22 cellular contexts compared by ENCODE assay signal in genomic region chr1:94736549-94736948, GRCh38.
"Had no signal": no experiment of that assay in that cellular context is flagged by ENCODE, and none has a peak within 500 bp of the region (broad histone marks: within the 10 kb centered on the region; RNA-seq: fewer than 3 reads in every experiment).

No MANE protein-coding gene starts in this region.

- H3K9me2 ChIP-seq: SK-N-SH had no signal

- H3K36me3 ChIP-seq: brain microvascular endothelial cell had no signal

- H3K27ac ChIP-seq: VCaP had no signal

- H3K27me3 ChIP-seq: brain microvascular endothelial cell had no signal

- H3K9ac ChIP-seq: SK-N-SH had no signal

- DNase-seq: activated CD4-positive, alpha-beta memory T cell treated with anti-CD3 and anti-CD28 coated beads, Interleukin-2, amount 10 ng/mL, durations not matched to agents 7 days and 5 days; activated CD4-positive, alpha-beta T cell treated with anti-CD3 and anti-CD28 coated beads, Interleukin-2, amount 50 U/mL, for 1 hour; activated CD4-positive, CD25-positive, alpha-beta regulatory T cell; activated gamma-delta T cell; activated naive CD4-positive, alpha-beta T cell treated with anti-CD3 and anti-CD28 coated beads for 36 hours; activated T-cell treated with anti-CD3 and anti-CD28 coated beads for 4 hours; activated T-cell treated with anti-CD3 and anti-CD28 coated beads, Interleukin-2, amount 50 U/mL, for 48 hours; brain microvascular endothelial cell; MM.1S; NCI-H1105; NCI-H1436; NCI-H1694 treated with DMSO at 0.1 percent for 48 hours; NCI-H2029 treated with DMSO at 0.1 percent for 48 hours; NCI-H345; NCI-H510A; NCI-H526 treated with DMSO at 0.1 percent for 48 hours; NCI-H82; SK-N-SH; T-helper 1 cell had no signal

- H3K9me3 ChIP-seq: SK-N-SH had no signal

- H3K4me2 ChIP-seq: SK-N-SH had no signal

- ATAC-seq: activated T-helper 17 cell treated with anti-CD3 and anti-CD28 coated beads, Interleukin-2, amount 50 U/mL, for 72 hours; Right ventricle myocardium inferior had no signal
